21 cellular contexts compared by ENCODE assay signal in genomic region chr2:117056376-117056748, GRCh38.
DNase-seq lines count a peak whose midpoint lies in the region; ATAC-seq and TF ChIP-seq lines count a peak whose summit lies in the region.
"Had no signal": no experiment of that assay in that cellular context is flagged by ENCODE, and none has a peak within 500 bp of the region (broad histone marks: within the 10 kb centered on the region; RNA-seq: fewer than 3 reads in every experiment).

No MANE protein-coding gene starts in this region.

- H2AFZ ChIP-seq in GM23338 = no peak overlapping the region
- H2AFZ ChIP-seq: GM23248, PC-9 had no signal

- H3K36me3 Mint-ChIP-seq in GM23338 (ENCODE audit: low read depth) (no peaks in the 10 kb centered on the region), endodermal cell (ENCODE audit: low read depth) (no peaks in the 10 kb centered on the region)
- H3K36me3 Mint-ChIP-seq: CD4-positive, alpha-beta memory T cell had no signal

- H3K4me1 ChIP-seq in GM23338 (ENCODE audit: insufficient read depth) = 0 out of 2 replicates have a peak, but pooled peaks cover 3% of the 10 kb centered on the region
- H3K4me1 ChIP-seq in endodermal cell (ENCODE audit: control insufficient read depth, insufficient read depth, low read length) = no peaks in the 10 kb centered on the region
- H3K4me1 ChIP-seq: A549 had no signal

- TF ChIP-seq CTCF in GM23338 (conservative IDR thresholded peaks at IDR 0.05; ENCODE audit: low read depth in 2 of 2) (peak in 1 of 2 experiments; percentile 57; a peak in 2 of 4 replicates), endodermal cell (conservative IDR thresholded peaks at IDR 0.05) (peak; percentile 37), foreskin fibroblast (IDR thresholded peaks at IDR 0.05; ENCODE audit: low read depth, low read length) (no peak)

- in situ Hi-C loops in SK-MEL-5 (cut with HindIII; ENCODE audit: low pct_unique_long_range_greater_than_20kb, low sequenced_read_pairs) = no loop called here

- no peak overlapping the region for H3K9ac ChIP-seq in endodermal cell (ENCODE audit: extremely low read depth, low read length, poor library complexity, severe bottlenecking)
- H3K9ac ChIP-seq: BLaER1 treated with 17β-estradiol and CSF1 and Interleukin-3, amounts not matched to agents 10 nM and 100 nM; GM23248 had no signal

- no peak for DNase-seq in GM23338 (ENCODE audit: low spot score)
- DNase-seq in SK-MEL-5 (ENCODE audit: low read depth, low spot score) = peak; percentile 13
- no peak for DNase-seq in endodermal cell
- DNase-seq in retina = peak; percentile 4
- no peak for DNase-seq in foreskin fibroblast
- DNase-seq in NCI-H774 (lab: John Stamatoyannopoulos, UW) = no peak
- DNase-seq: AML-193; CD4-positive, alpha-beta memory T cell; COR-L47; GM23248; HCEC 1CT; Kasumi-1; NCI-H2029; NCI-H446; PC-9; SHP77; SW 1271 had no signal

- H3K4me3 ChIP-seq in GM23338 (no peak overlapping the region), endodermal cell (ENCODE audit: low read length) (no peak overlapping the region), foreskin fibroblast (ENCODE audit: low read depth in 1 of 2, low read length in 2 of 2) (no peak overlapping the region)
- H3K4me3 ChIP-seq: A549; BLaER1 treated with 17β-estradiol and CSF1 and Interleukin-3, amounts not matched to agents 10 nM and 100 nM; GM23248; PC-9 had no signal

- no peaks in the 10 kb centered on the region for H3K9me3 Mint-ChIP-seq in GM23338
- H3K9me3 Mint-ChIP-seq in endodermal cell = no peaks in the 10 kb centered on the region

- ATAC-seq in GM23338 = peak; percentile 42; the same call in 2 of the 3 replicates
- no peak for ATAC-seq in HG03097 (IDR thresholded peaks at IDR 0.05; ENCODE audit: low FRiP score, unreplicated experiment)
- ATAC-seq: A549, HepG2 had no signal

- H3K27me3 Mint-ChIP-seq in GM23338 (ENCODE audit: insufficient read depth, low read depth, poor library complexity) = peaks cover 6% of the 10 kb centered on the region
- no peaks in the 10 kb centered on the region for H3K27me3 Mint-ChIP-seq in endodermal cell (ENCODE audit: insufficient read depth)
- H3K27me3 Mint-ChIP-seq: CD4-positive, alpha-beta memory T cell had no signal

- no peaks in the 10 kb centered on the region for H3K79me2 ChIP-seq in GM23338 (replicated peaks; ENCODE audit: insufficient read depth)

- H3K4me2 ChIP-seq in GM23338 = no peak overlapping the region
- H3K4me2 ChIP-seq: A549; BLaER1 treated with 17β-estradiol and CSF1 and Interleukin-3, amounts not matched to agents 10 nM and 100 nM; PC-9 had no signal

- no peaks in the 10 kb centered on the region for H3K9me2 ChIP-seq in GM23338 (ENCODE audit: insufficient read depth)

- 90 to 100% methylated on average over 2 to 4 of the region's 4 CpGs for WGBS in endodermal cell (ENCODE audit: insufficient coverage in 1 of 2, insufficient read length in 1 of 2), 2 experiments

- no peaks in the 10 kb centered on the region for H3K9me3 ChIP-seq in endodermal cell (ENCODE audit: control insufficient read depth, low read length)
- H3K9me3 ChIP-seq: A549 had no signal

- H3K27ac ChIP-seq in GM23338 (ENCODE audit: low read depth) (no peak overlapping the region), endodermal cell (ENCODE audit: low read depth, low read length) (no peak overlapping the region)
- H3K27ac ChIP-seq: A549, GM23248, PC-9 had no signal

- no peaks in the 10 kb centered on the region for H3F3A ChIP-seq in GM23338 (replicated peaks; ENCODE audit: low read depth)

- H3K36me3 ChIP-seq in GM23338 (ENCODE audit: insufficient read depth) = no peaks in the 10 kb centered on the region
- no peaks in the 10 kb centered on the region for H3K36me3 ChIP-seq in endodermal cell (ENCODE audit: control insufficient read depth, insufficient read depth, low read length)
- H3K36me3 ChIP-seq: BLaER1 treated with 17β-estradiol and CSF1 and Interleukin-3, amounts not matched to agents 10 nM and 100 nM had no signal

- H3K4me1 Mint-ChIP-seq in GM23338 = peaks cover 7% of the 10 kb centered on the region; the same call in 1 of the 3 replicates
- no peaks in the 10 kb centered on the region for H3K4me1 Mint-ChIP-seq in endodermal cell

- H3K27me3 ChIP-seq in GM23338 (ENCODE audit: insufficient read depth) (no peaks in the 10 kb centered on the region), endodermal cell (ENCODE audit: control insufficient read depth, insufficient read depth, low read length, poor library complexity, severe bottlenecking) (no peaks in the 10 kb centered on the region)
- H3K27me3 ChIP-seq: BLaER1 treated with 17β-estradiol and CSF1 and Interleukin-3, amounts not matched to agents 10 nM and 100 nM had no signal

- no peak overlapping the region for H3K27ac Mint-ChIP-seq in GM23338
- no peak overlapping the region for H3K27ac Mint-ChIP-seq in endodermal cell
- H3K27ac Mint-ChIP-seq: CD4-positive, alpha-beta memory T cell had no signal

- no peak overlapping the region for H3K4me3 Mint-ChIP-seq in GM23338
- no peak overlapping the region for H3K4me3 Mint-ChIP-seq in endodermal cell
- H3K4me3 Mint-ChIP-seq: CD4-positive, alpha-beta memory T cell had no signal

- H4K20me1 ChIP-seq in GM23338 (replicated peaks; ENCODE audit: insufficient read depth) = no peaks in the 10 kb centered on the region
- H4K20me1 ChIP-seq: BLaER1 treated with 17β-estradiol and CSF1 and Interleukin-3, amounts not matched to agents 10 nM and 100 nM had no signal

TF ChIP-seq in GM23338, 12 proteins besides CTCF, POLR2A, EP300 and RAD21:
- TF ChIP-seq EZH2 (IDR thresholded peaks at IDR 0.05; ENCODE audit: low read depth, unreplicated experiment) (no peak), ZNF462 (CRISPR knock-in tag; IDR thresholded peaks at IDR 0.05) (no peak)

Comparison
In these comparisons a context has a peak if more than half of its experiments do, and no peak if none do; other contexts are left out.
1. DNase-seq: peak in SK-MEL-5 (single experiment) and retina (single experiment); none in GM23338 (single experiment), endodermal cell (single experiment), foreskin fibroblast (0 of 2) and NCI-H774 (single experiment).